In the genomic region with DNA sequence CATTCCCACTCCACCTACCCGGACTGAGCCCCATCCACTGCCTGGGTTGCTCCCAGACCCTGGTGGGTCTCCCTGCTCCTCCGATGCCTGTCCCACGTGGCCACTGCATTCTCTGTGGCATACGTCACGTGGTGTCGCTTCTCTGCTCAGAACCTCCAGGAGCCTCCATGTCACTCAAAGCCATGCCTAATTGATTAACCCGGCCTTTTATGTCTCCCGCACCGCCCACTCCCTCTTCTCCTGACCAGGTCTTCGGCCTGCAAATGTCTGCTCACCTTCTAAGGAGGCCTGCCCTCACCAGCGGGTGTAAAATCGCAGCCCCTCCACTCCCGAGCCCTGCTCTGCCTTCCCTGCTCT, we compare ENCODE assay signal across 13 cellular contexts.
DNase-seq lines count a peak whose midpoint lies in the region; ATAC-seq and TF ChIP-seq lines count a peak whose summit lies in the region.
"Had no signal": no experiment of that assay in that cellular context is flagged by ENCODE, and none has a peak within 500 bp of the region (broad histone marks: within the 10 kb centered on the region; RNA-seq: fewer than 3 reads in every experiment).

No MANE protein-coding gene starts in this region.

- 83 to 95% methylated on average over 4 to 13 of the region's 13 CpGs for WGBS in transverse colon (ENCODE audit: low coverage in 1 of 2), 2 donors

- POLR2A ChIA-PET in naive thymus-derived CD4-positive, alpha-beta T cell (lab: Charles Lee): no interaction called here

- intact Hi-C loops in naive thymus-derived CD4-positive, alpha-beta T cell (cut with micrococcal nuclease): no loop called here
- intact Hi-C loops in transverse colon (cut with DNase I; ENCODE audit: low total_unique reads): loop anchor here (5.0 to 10.0 kb wide), 2 partner anchors 88 to 171 kb away; no protein-coding TSS in a partner anchor

- CTCF ChIA-PET in naive thymus-derived CD4-positive, alpha-beta T cell (lab: Charles Lee): no interaction called here

- H3K4me3 Mint-ChIP-seq in activated naive CD8-positive, alpha-beta T cell: no peak overlapping the region
- H3K4me3 Mint-ChIP-seq in activated naive CD8-positive, alpha-beta T cell treated with anti-CD3 and anti-CD28 coated beads for 36 hours: no peak overlapping the region
- peak overlapping the region in 6 of 10 donors; percentile 6 to 57 (median 24) for H3K4me3 Mint-ChIP-seq in naive thymus-derived CD4-positive, alpha-beta T cell

- in situ Hi-C loops in transverse colon (cut with MboI; ENCODE audit: low pct_ligation_motif_present in 1 of 4, low pct_unique_long_range_greater_than_20kb in 1 of 4, low sequenced_read_pairs in 3 of 4): no loop called here

- peak overlapping the region; percentile 72 for H3K27ac Mint-ChIP-seq in activated naive CD8-positive, alpha-beta T cell
- no peak overlapping the region for H3K27ac Mint-ChIP-seq in activated naive CD8-positive, alpha-beta T cell treated with anti-CD3 and anti-CD28 coated beads for 36 hours
- H3K27ac Mint-ChIP-seq in naive thymus-derived CD4-positive, alpha-beta T cell: peak overlapping the region in 8 of 9 donors; percentile 34 to 95 (median 84)

- H3K4me1 Mint-ChIP-seq in activated naive CD8-positive, alpha-beta T cell (ENCODE audit: low read depth): peaks cover 76% of the 10 kb centered on the region
- peaks cover 63% of the 10 kb centered on the region for H3K4me1 Mint-ChIP-seq in activated naive CD8-positive, alpha-beta T cell treated with anti-CD3 and anti-CD28 coated beads for 36 hours
- H3K4me1 Mint-ChIP-seq in naive thymus-derived CD4-positive, alpha-beta T cell: peaks cover 64 to 94% (median 89%) of the 10 kb centered on the region in 7 donors

- no peak for TF ChIP-seq POLR2A in transverse colon (IDR thresholded peaks at IDR 0.05)

- H3K27me3 ChIP-seq in naive thymus-derived CD4-positive, alpha-beta T cell (ENCODE audit: control insufficient read depth in 2 of 2, insufficient read depth in 2 of 2, low read length in 2 of 2): no peaks in the 10 kb centered on the region
- H3K27me3 ChIP-seq in transverse colon: no peaks in the 10 kb centered on the region

- H3K27me3 Mint-ChIP-seq in activated naive CD8-positive, alpha-beta T cell: no peaks in the 10 kb centered on the region
- no peaks in the 10 kb centered on the region for H3K27me3 Mint-ChIP-seq in activated naive CD8-positive, alpha-beta T cell treated with anti-CD3 and anti-CD28 coated beads for 36 hours
- H3K27me3 Mint-ChIP-seq in naive thymus-derived CD4-positive, alpha-beta T cell: no peaks in the 10 kb centered on the region

- TF ChIP-seq EP300 in transverse colon (IDR thresholded peaks at IDR 0.05; ENCODE audit: low read depth): no peak

- H3K27ac ChIP-seq in caudate nucleus (ENCODE audit: low read depth, low read length) (peak overlapping the region; percentile 96), transverse colon (peak overlapping the region; percentile 78 to 88 (median 86))
- no peak overlapping the region for H3K27ac ChIP-seq in naive thymus-derived CD4-positive, alpha-beta T cell (ENCODE audit: low read depth, low read length)

- no peaks in the 10 kb centered on the region for H3K36me3 ChIP-seq in naive thymus-derived CD4-positive, alpha-beta T cell (ENCODE audit: control insufficient read depth in 2 of 3, insufficient read depth in 3 of 3, low read length in 3 of 3)
- H3K36me3 ChIP-seq in transverse colon: no peaks in the 10 kb centered on the region

- no peak for ATAC-seq in naive thymus-derived CD4-positive, alpha-beta T cell

- DNase-seq in activated naive CD8-positive, alpha-beta T cell treated with anti-CD3 and anti-CD28 coated beads for 36 hours: no peak
- DNase-seq in caudate nucleus (lab: John Stamatoyannopoulos, UW) (no peak), transverse colon (no peak), activated gamma-delta T cell treated with Interleukin-2 at 50 U/mL for 16 hours (no peak), T-helper 9 cell (no peak)
- no peak for DNase-seq in naive thymus-derived CD4-positive, alpha-beta T cell
- DNase-seq in NK-92 treated with Interleukin-12 subunit alpha and Interleukin-12 subunit beta, amount 100 ng/mL, for 24 hours (lab: John Stamatoyannopoulos, UW): no peak
- DNase-seq: activated CD4-positive, CD25-positive, alpha-beta regulatory T cell; activated gamma-delta T cell; effector CD4-positive, alpha-beta T cell; RPMI8226; stimulated activated CD4-positive, alpha-beta T cell treated with anti-CD3 and anti-CD28 coated beads, Interleukin-15, amount 100 ng/mL, for 24 hours had no signal

- no peak for TF ChIP-seq CTCF in transverse colon (IDR thresholded peaks at IDR 0.05)

- H3K9me3 Mint-ChIP-seq in activated naive CD8-positive, alpha-beta T cell (ENCODE audit: low read depth): no peaks in the 10 kb centered on the region
- H3K9me3 Mint-ChIP-seq in activated naive CD8-positive, alpha-beta T cell treated with anti-CD3 and anti-CD28 coated beads for 36 hours: peaks cover under 1% of the 10 kb centered on the region
- peaks cover 0 to 4% (median 0%) of the 10 kb centered on the region in 11 donors for H3K9me3 Mint-ChIP-seq in naive thymus-derived CD4-positive, alpha-beta T cell

- no peak overlapping the region for H3K4me3 ChIP-seq in naive thymus-derived CD4-positive, alpha-beta T cell (ENCODE audit: low read length)
- no peak overlapping the region for H3K4me3 ChIP-seq in transverse colon

- H3K9me3 ChIP-seq in naive thymus-derived CD4-positive, alpha-beta T cell (ENCODE audit: control insufficient read depth in 2 of 3, low read length in 3 of 3): no peaks in the 10 kb centered on the region
- peaks cover 0 to 3% of the 10 kb centered on the region in 2 donors for H3K9me3 ChIP-seq in transverse colon

- H3K4me1 ChIP-seq in naive thymus-derived CD4-positive, alpha-beta T cell (ENCODE audit: control insufficient read depth in 2 of 2, insufficient read depth in 2 of 2, low read length in 2 of 2): peaks cover 8 to 55% of the 10 kb centered on the region in 2 donors
- H3K4me1 ChIP-seq in transverse colon: peaks cover 36 to 77% (median 68%) of the 10 kb centered on the region in 4 donors

- no peaks in the 10 kb centered on the region for H3K36me3 Mint-ChIP-seq in activated naive CD8-positive, alpha-beta T cell
- peaks cover 3% of the 10 kb centered on the region for H3K36me3 Mint-ChIP-seq in activated naive CD8-positive, alpha-beta T cell treated with anti-CD3 and anti-CD28 coated beads for 36 hours
- H3K36me3 Mint-ChIP-seq in naive thymus-derived CD4-positive, alpha-beta T cell: peaks cover 0 to 17% (median 0%) of the 10 kb centered on the region in 5 donors

Comparison
In these comparisons a context has a peak if more than half of its experiments do, and no peak if none do; other contexts are left out.
1. H3K4me3 Mint-ChIP-seq: peak in naive thymus-derived CD4-positive, alpha-beta T cell (6 of 10); none in activated naive CD8-positive, alpha-beta T cell (single experiment) and activated naive CD8-positive, alpha-beta T cell treated with anti-CD3 and anti-CD28 coated beads for 36 hours (single experiment).